In genomic region chr15:51737538-51738305, GRCh38 we compare ENCODE assay signal across 8 cellular contexts. TPM values are rescaled to one million over a fixed set of nuclear protein-coding genes. Genes with fewer than 3 reads are reported as not detected.
DNase-seq lines count a peak whose midpoint lies in the region; ATAC-seq and TF ChIP-seq lines count a peak whose summit lies in the region.

LYSMD2 (minus strand) TSS chr15:51737655; CDS start chr15:51737622, 33 bp downstream.

- H3K9me3 Mint-ChIP-seq in immature natural killer cell: no peaks in the 10 kb centered on the region

- peak within 1 kb of the TSS; percentile 85 to 97 (median 95) for H3K27ac Mint-ChIP-seq in immature natural killer cell

- H3K4me3 ChIP-seq in breast epithelium (peak within 1 kb of the TSS; percentile 69 to 93 (median 79)), smooth muscle cell (peak within 1 kb of the TSS; percentile 61)

- TF ChIP-seq CTCF in breast epithelium (IDR thresholded peaks at IDR 0.05): no peak
- no peak for TF ChIP-seq CTCF in smooth muscle cell (IDR thresholded peaks at IDR 0.05; ENCODE audit: borderline replicate concordance, insufficient read depth, poor library complexity, severe bottlenecking)

- H3K27me3 Mint-ChIP-seq in immature natural killer cell (ENCODE audit: low read depth in 3 of 3): peaks cover 0 to 6% (median 0%) of the 10 kb centered on the region in 3 donors

- no peak for TF ChIP-seq POLR2A in breast epithelium (IDR thresholded peaks at IDR 0.05)

- H2AFZ ChIP-seq in smooth muscle cell (ENCODE audit: low read depth): peak within 1 kb of the TSS; percentile 47

- H3K4me3 Mint-ChIP-seq in immature natural killer cell: peak within 1 kb of the TSS; percentile 91 to 94 (median 93)

- no peaks in the 10 kb centered on the region for H3K9me3 ChIP-seq in breast epithelium
- no peaks in the 10 kb centered on the region for H3K9me3 ChIP-seq in smooth muscle cell (replicated peaks; ENCODE audit: low read depth)

- H3K27ac ChIP-seq in breast epithelium: peak within 1 kb of the TSS; percentile 74 to 89
- no peak within 1 kb of the TSS for H3K27ac ChIP-seq in smooth muscle cell (ENCODE audit: low read depth)

- no peaks in the 10 kb centered on the region for H3K36me3 ChIP-seq in breast epithelium
- no peaks in the 10 kb centered on the region for H3K36me3 ChIP-seq in smooth muscle cell (ENCODE audit: low read depth)

- H3F3A ChIP-seq in smooth muscle cell (ENCODE audit: low read depth): peaks cover 10% of the 10 kb centered on the region

- peak within 1 kb of the TSS; percentile 92 for H3K4me2 ChIP-seq in smooth muscle cell

- H4K20me1 ChIP-seq in smooth muscle cell (ENCODE audit: low read depth): no peaks in the 10 kb centered on the region

- 10% methylated on average over 29 of the region's 63 CpGs for whole genome bisulfite sequencing in smooth muscle cell (ENCODE audit: low lambda C conversion rate)

- no peaks in the 10 kb centered on the region for H3K4me1 ChIP-seq in breast epithelium
- no peaks in the 10 kb centered on the region for H3K4me1 ChIP-seq in smooth muscle cell (ENCODE audit: low read depth)

- intact Hi-C loops in breast epithelium (cut with DNase I; ENCODE audit: low total_unique reads): no loop called here

- H3K36me3 Mint-ChIP-seq in immature natural killer cell: no peaks in the 10 kb centered on the region

- H3K27me3 ChIP-seq in breast epithelium: no peaks in the 10 kb centered on the region
- no peaks in the 10 kb centered on the region for H3K27me3 ChIP-seq in smooth muscle cell (ENCODE audit: low read depth)

- DNase-seq in Daoy (ENCODE audit: low read depth) (peak; percentile 91), LoVo (ENCODE audit: low spot score) (peak; percentile 78), UCSD-AML1 (lab: John Stamatoyannopoulos, UW; ENCODE audit: unreplicated experiment) (peak; percentile 76), breast epithelium (ENCODE audit: low spot score in 2 of 2) (peak; percentile 53 to 58), immature natural killer cell (peak; percentile 72 to 76 (median 76)), smooth muscle cell (lab: John Stamatoyannopoulos, UW; ENCODE audit: unreplicated experiment) (no peak), COLO829 (ENCODE audit: low spot score) (no peak)

- ATAC-seq in GM21576 (IDR thresholded peaks at IDR 0.05; ENCODE audit: unreplicated experiment): peak; percentile 37

- peaks cover 53 to 56% of the 10 kb centered on the region in 2 donors for H3K4me1 Mint-ChIP-seq in immature natural killer cell

- H3K79me2 ChIP-seq in smooth muscle cell (ENCODE audit: low read depth): no peaks in the 10 kb centered on the region

- no peak within 1 kb of the TSS for H3K9ac ChIP-seq in smooth muscle cell (ENCODE audit: low read depth)

RNA-seq across cellular contexts. Expression of gene LYSMD2, which starts in this region (rescaled TPM):
- total RNA-seq in Daoy (2014; rRNA removed; shearing (Covaris generic)): 60.3 and 61.0 TPM in 2 replicates
- total RNA-seq in breast epithelium (10 to 100 TPM in 2 of 3 donors, 1 to 10 TPM in 1; 5.0 to 18.7 (median 15.8) TPM), smooth muscle cell (2.7 and 3.6 TPM in 2 replicates)
- polyA plus RNA-seq in immature natural killer cell (10 to 100 TPM; 24.9 to 36.2 (median 33.6) TPM), smooth muscle cell (1.1 and 2.6 TPM in 2 replicates)

Comparison
In these comparisons a context has a peak if more than half of its experiments do, and no peak if none do; other contexts are left out.
1. DNase-seq: peak in Daoy (single experiment), LoVo (single experiment), UCSD-AML1 (single experiment), breast epithelium (2 of 2) and immature natural killer cell (3 of 3); none in smooth muscle cell (single experiment) and COLO829 (single experiment).